17 cellular contexts compared by ENCODE assay signal in the genomic region with DNA sequence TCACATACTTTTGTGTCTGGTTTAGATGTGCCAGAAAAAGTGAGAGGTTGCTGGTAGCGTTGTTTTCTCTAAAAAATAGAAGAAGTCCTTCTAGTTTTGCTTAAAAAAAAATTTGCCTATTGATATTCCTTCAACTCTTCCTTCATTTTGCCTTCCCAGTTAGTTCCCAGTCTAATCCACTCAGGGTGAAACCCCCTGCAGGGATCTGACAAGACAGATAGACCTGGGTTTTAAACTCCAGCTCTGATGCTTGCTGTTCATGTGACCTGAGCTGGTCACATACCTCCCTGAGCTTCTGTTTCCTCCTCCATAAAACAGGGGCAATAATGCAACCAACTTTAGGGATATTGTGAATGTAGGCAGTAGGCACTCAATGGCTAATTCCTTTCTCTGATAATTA. TPM values are rescaled to one million over a fixed set of nuclear protein-coding genes. Genes with fewer than 3 reads are reported as not detected.
DNase-seq lines count a peak whose midpoint lies in the region; ATAC-seq and TF ChIP-seq lines count a peak whose summit lies in the region.
"Had no signal": no experiment of that assay in that cellular context is flagged by ENCODE, and none has a peak within 500 bp of the region (broad histone marks: within the 10 kb centered on the region; RNA-seq: fewer than 3 reads in every experiment).

No MANE protein-coding gene starts in this region.

- H3K36me3 ChIP-seq in A673 (ENCODE audit: insufficient read depth, low read length, poor library complexity, severe bottlenecking) (no peaks in the 10 kb centered on the region), WERI-Rb-1 (no peaks in the 10 kb centered on the region)
- no peaks in the 10 kb centered on the region for H3K36me3 ChIP-seq in CD8-positive, alpha-beta memory T cell (ENCODE audit: insufficient read depth, low read length)

- intact Hi-C loops in A673 (cut with micrococcal nuclease; ENCODE audit: unreplicated experiment), result no loop called here

- DNase-seq in A673 (ENCODE audit: low spot score) (no peak), WERI-Rb-1 (peak; percentile 56), NOMO-1 (lab: John Stamatoyannopoulos, UW; ENCODE audit: unreplicated experiment in 2 of 2) (no peak)
- no peak for DNase-seq in CD8-positive, alpha-beta memory T cell
- no peak for DNase-seq in natural killer cell treated with Interleukin-12 subunit alpha and Interleukin-12 subunit beta and Interleukin-15 and Interleukin-18, amount 100 ng/mL, for 72 hours (ENCODE audit: low spot score)
- DNase-seq: EL, MV-4-11, NCI-H1417, NCI-H2029, Right ventricle myocardium superior, SK-N-SH had no signal

- H3K27me3 ChIP-seq in A673 (replicated peaks; ENCODE audit: insufficient read depth, low read depth, low read length, poor library complexity) (no peaks in the 10 kb centered on the region), WERI-Rb-1 (ENCODE audit: insufficient read depth, low read depth, severe bottlenecking) (no peaks in the 10 kb centered on the region)
- no peaks in the 10 kb centered on the region for H3K27me3 ChIP-seq in CD8-positive, alpha-beta memory T cell (ENCODE audit: insufficient read depth, low read length, poor library complexity, severe bottlenecking)

- CTCF ChIA-PET in A673 (lab: Charles Lee), result interaction anchor here (0.6 kb wide), 1 partner anchor 95 kb away, joined by 16 read pairs; no protein-coding TSS in a partner anchor
- CTCF ChIA-PET in CD8-positive, alpha-beta memory T cell (lab: Charles Lee), result interaction anchor here (1.9 to 7.1 kb wide), 3 partner anchors 10 to 19 kb away, joined by 4 to 57 read pairs (median 10); a partner anchor contains a TSS

- H3K4me1 Mint-ChIP-seq in CD8-positive, alpha-beta memory T cell, result peaks cover 46 to 59% (median 48%) of the 10 kb centered on the region in 3 donors
- H3K4me1 Mint-ChIP-seq in nephron, result peaks cover 44% of the 10 kb centered on the region
- peaks cover 32 to 45% of the 10 kb centered on the region in 2 donors for H3K4me1 Mint-ChIP-seq in natural killer cell treated with Interleukin-12 subunit alpha and Interleukin-12 subunit beta and Interleukin-15 and Interleukin-18, amount 100 ng/mL, for 72 hours (ENCODE audit: low read depth in 2 of 2)

- no peak for ATAC-seq in HG03159 (IDR thresholded peaks at IDR 0.05; ENCODE audit: unreplicated experiment)
- ATAC-seq in HG03378 (IDR thresholded peaks at IDR 0.05; ENCODE audit: unreplicated experiment), result no peak
- ATAC-seq in natural killer cell treated with Interleukin-12 subunit alpha and Interleukin-12 subunit beta and Interleukin-15 and Interleukin-18, amount 100 ng/mL, for 72 hours, result no peak
- ATAC-seq: A549 had no signal

- H3K4me1 ChIP-seq in A673 (ENCODE audit: insufficient read depth, low read length, poor library complexity, severe bottlenecking), result peaks cover 31% of the 10 kb centered on the region
- peaks cover 26% of the 10 kb centered on the region for H3K4me1 ChIP-seq in CD8-positive, alpha-beta memory T cell (ENCODE audit: insufficient read depth, low read length)

- H3K9me3 ChIP-seq in A673 (ENCODE audit: low read depth, low read length, poor library complexity, severe bottlenecking), result no peaks in the 10 kb centered on the region
- no peaks in the 10 kb centered on the region for H3K9me3 ChIP-seq in CD8-positive, alpha-beta memory T cell (ENCODE audit: low read length)
- no peaks in the 10 kb centered on the region for H3K9me3 ChIP-seq in WERI-Rb-1 (ENCODE audit: severe bottlenecking)
- H3K9me3 ChIP-seq: A549, SK-N-SH had no signal

- no TSS peak for BruUV-seq in A673 (replicated peaks; lab: Mats Ljungman, UMichigan)

- H3K27ac Mint-ChIP-seq in CD8-positive, alpha-beta memory T cell, result peak overlapping the region in 5 of 8 donors; percentile 73 to 95 (median 83)
- H3K27ac Mint-ChIP-seq in nephron, result peak overlapping the region; percentile 38 to 77 (median 52)
- no peak overlapping the region for H3K27ac Mint-ChIP-seq in natural killer cell treated with Interleukin-12 subunit alpha and Interleukin-12 subunit beta and Interleukin-15 and Interleukin-18, amount 100 ng/mL, for 72 hours

- peaks cover 0 to 2% (median 0%) of the 10 kb centered on the region in 3 donors for H3K36me3 Mint-ChIP-seq in CD8-positive, alpha-beta memory T cell
- peaks cover 3% of the 10 kb centered on the region for H3K36me3 Mint-ChIP-seq in nephron (ENCODE audit: low read depth)
- no peaks in the 10 kb centered on the region for H3K36me3 Mint-ChIP-seq in natural killer cell treated with Interleukin-12 subunit alpha and Interleukin-12 subunit beta and Interleukin-15 and Interleukin-18, amount 100 ng/mL, for 72 hours

- peak overlapping the region in 2 of 7 donors; percentile 49 to 57 for H3K4me3 Mint-ChIP-seq in CD8-positive, alpha-beta memory T cell
- no peak overlapping the region for H3K4me3 Mint-ChIP-seq in nephron
- H3K4me3 Mint-ChIP-seq in natural killer cell treated with Interleukin-12 subunit alpha and Interleukin-12 subunit beta and Interleukin-15 and Interleukin-18, amount 100 ng/mL, for 72 hours, result no peak overlapping the region

- no peaks in the 10 kb centered on the region for H3K9me3 Mint-ChIP-seq in CD8-positive, alpha-beta memory T cell
- no peaks in the 10 kb centered on the region for H3K9me3 Mint-ChIP-seq in nephron
- no peaks in the 10 kb centered on the region for H3K9me3 Mint-ChIP-seq in natural killer cell treated with Interleukin-12 subunit alpha and Interleukin-12 subunit beta and Interleukin-15 and Interleukin-18, amount 100 ng/mL, for 72 hours

- TF ChIP-seq CTCF in A673 (conservative IDR thresholded peaks at IDR 0.05; ENCODE audit: low read depth, low read length) (no peak), WERI-Rb-1 (IDR thresholded peaks at IDR 0.05; ENCODE audit: low read depth, low read length) (no peak), nephron (IDR thresholded peaks at IDR 0.05; ENCODE audit: unreplicated experiment in 3 of 3) (no peak)

- H3K4me3 ChIP-seq in A673 (ENCODE audit: low read depth, low read length, poor library complexity, severe bottlenecking) (no peak overlapping the region), WERI-Rb-1 (ENCODE audit: low read depth, low read length) (no peak overlapping the region)
- H3K4me3 ChIP-seq in CD8-positive, alpha-beta memory T cell (ENCODE audit: low read length), result no peak overlapping the region
- H3K4me3 ChIP-seq: A549 had no signal

- no peaks in the 10 kb centered on the region for H3K27me3 Mint-ChIP-seq in CD8-positive, alpha-beta memory T cell
- peaks cover 6% of the 10 kb centered on the region for H3K27me3 Mint-ChIP-seq in nephron (ENCODE audit: low read depth)
- H3K27me3 Mint-ChIP-seq in natural killer cell treated with Interleukin-12 subunit alpha and Interleukin-12 subunit beta and Interleukin-15 and Interleukin-18, amount 100 ng/mL, for 72 hours, result peaks cover 8 to 10% of the 10 kb centered on the region in 2 donors

- POLR2A ChIA-PET in A673 (lab: Charles Lee; ENCODE audit: low non-redundant PET), result no interaction called here
- POLR2A ChIA-PET in CD8-positive, alpha-beta memory T cell (lab: Charles Lee), result no interaction called here

- peak overlapping the region; percentile 30 for H3K27ac ChIP-seq in A673 (ENCODE audit: low read depth, low read length, poor library complexity, severe bottlenecking)
- no peak overlapping the region for H3K27ac ChIP-seq in CD8-positive, alpha-beta memory T cell (ENCODE audit: low read depth, low read length)
- H3K27ac ChIP-seq in WERI-Rb-1, result peak overlapping the region; percentile 56
- H3K27ac ChIP-seq: C4-2B, HL-60 had no signal

RNA-seq across cellular contexts. Expression of a gene that starts 18.6 kb away (rescaled TPM):
- total RNA-seq in A673 (2021), result 14.2 and 14.3 TPM in 2 replicates
- 1 to 10 TPM; 5.5 to 5.9 TPM for total RNA-seq in CD8-positive, alpha-beta memory T cell
- polyA plus RNA-seq in CD8-positive, alpha-beta memory T cell, result 12.2 TPM
- total RNA-seq in natural killer cell treated with Interleukin-12 subunit alpha and Interleukin-12 subunit beta and Interleukin-15 and Interleukin-18, amount 100 ng/mL, for 72 hours, result 1 to 10 TPM; 4.0 to 5.3 TPM

RNA-seq across cellular contexts. Expression of a gene that starts 39.6 kb away (rescaled TPM):
- total RNA-seq in A673 (2021), result 56.0 and 58.8 TPM in 2 replicates
- total RNA-seq in CD8-positive, alpha-beta memory T cell, result 10 to 100 TPM; 64.2 to 64.8 TPM
- 91.2 TPM for polyA plus RNA-seq in CD8-positive, alpha-beta memory T cell
- 10 to 100 TPM; 30.6 to 41.7 TPM for total RNA-seq in natural killer cell treated with Interleukin-12 subunit alpha and Interleukin-12 subunit beta and Interleukin-15 and Interleukin-18, amount 100 ng/mL, for 72 hours

Comparison
In these comparisons a context has a peak if more than half of its experiments do, and no peak if none do; other contexts are left out.
1. H3K27ac Mint-ChIP-seq: peak in CD8-positive, alpha-beta memory T cell (5 of 8) and nephron (3 of 3); none in natural killer cell treated with Interleukin-12 subunit alpha and Interleukin-12 subunit beta and Interleukin-15 and Interleukin-18, amount 100 ng/mL, for 72 hours (0 of 2).